ENCODE assay signal across 2 cellular contexts in the genomic region with DNA sequence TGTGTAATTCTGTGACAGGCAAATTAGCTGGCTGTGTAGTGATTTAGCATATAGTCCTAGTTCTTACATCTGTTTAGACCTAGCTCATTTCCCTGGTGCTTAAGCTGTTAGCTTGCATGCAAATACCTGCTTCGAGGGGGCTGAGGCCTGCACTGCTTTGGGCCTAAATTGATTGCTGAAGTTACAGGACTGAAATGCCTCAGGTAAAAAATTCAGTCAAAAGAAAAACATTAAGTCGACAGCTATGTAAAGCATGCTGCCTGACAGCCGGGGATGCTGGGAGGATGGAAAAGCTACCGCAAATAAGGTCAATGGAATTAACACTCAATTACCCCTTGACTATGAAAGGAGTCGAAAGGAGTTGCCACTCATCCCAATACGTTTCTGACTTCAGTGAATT.
TF ChIP-seq lines count a peak whose summit lies in the region.

No MANE protein-coding gene starts in this region.

TF ChIP-seq in IMR-90, 13 proteins besides CTCF, POLR2A, EP300 and RAD21:
- TF ChIP-seq, protein P1, sequence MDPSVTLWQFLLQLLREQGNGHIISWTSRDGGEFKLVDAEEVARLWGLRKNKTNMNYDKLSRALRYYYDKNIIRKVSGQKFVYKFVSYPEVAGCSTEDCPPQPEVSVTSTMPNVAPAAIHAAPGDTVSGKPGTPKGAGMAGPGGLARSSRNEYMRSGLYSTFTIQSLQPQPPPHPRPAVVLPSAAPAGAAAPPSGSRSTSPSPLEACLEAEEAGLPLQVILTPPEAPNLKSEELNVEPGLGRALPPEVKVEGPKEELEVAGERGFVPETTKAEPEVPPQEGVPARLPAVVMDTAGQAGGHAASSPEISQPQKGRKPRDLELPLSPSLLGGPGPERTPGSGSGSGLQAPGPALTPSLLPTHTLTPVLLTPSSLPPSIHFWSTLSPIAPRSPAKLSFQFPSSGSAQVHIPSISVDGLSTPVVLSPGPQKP (IDR thresholded peaks at IDR 0.05; ENCODE audit: borderline replicate concordance, low read depth, low read length) = no peak
- TF ChIP-seq MAFK (IDR thresholded peaks at IDR 0.05; ENCODE audit: low read depth, low read length) = no peak
- no peak for TF ChIP-seq MAZ (IDR thresholded peaks at IDR 0.05; ENCODE audit: borderline replicate concordance, low read depth, low read length)
- TF ChIP-seq MXI1 (IDR thresholded peaks at IDR 0.05; ENCODE audit: borderline replicate concordance, low read depth, low read length) = no peak
- TF ChIP-seq FOS (IDR thresholded peaks at IDR 0.05; ENCODE audit: low read depth, low read length) = no peak
- TF ChIP-seq USF2 (IDR thresholded peaks at IDR 0.05; ENCODE audit: low read depth, low read length) = no peak
- no peak for TF ChIP-seq CEBPB (IDR thresholded peaks at IDR 0.05; ENCODE audit: low read depth, low read length)
- TF ChIP-seq BHLHE40 (IDR thresholded peaks at IDR 0.05; ENCODE audit: low read depth, low read length) = no peak
- no peak for TF ChIP-seq NFE2L2 (IDR thresholded peaks at IDR 0.05; ENCODE audit: low read depth, low read length)
- TF ChIP-seq CHD1 (IDR thresholded peaks at IDR 0.05; ENCODE audit: low read depth, low read length) = no peak
- TF ChIP-seq RCOR1 (IDR thresholded peaks at IDR 0.05; ENCODE audit: insufficient replicate concordance, low read length) = no peak
- TF ChIP-seq RFX5 (IDR thresholded peaks at IDR 0.05; ENCODE audit: low read depth, low read length) = no peak
- no peak for TF ChIP-seq SMC3 (IDR thresholded peaks at IDR 0.05; ENCODE audit: low read depth, low read length)

TF ChIP-seq in SK-N-SH treated with all-trans-retinoic acid at 6 μM for 48 hours, 23 proteins besides CTCF, POLR2A, EP300 and RAD21:
- TF ChIP-seq ZFP30 (CRISPR knock-in tag; IDR thresholded peaks at IDR 0.05) (no peak), POU6F1 (CRISPR knock-in tag; IDR thresholded peaks at IDR 0.05; ENCODE audit: borderline replicate concordance, low read depth) (no peak), SNAI2 (CRISPR knock-in tag; IDR thresholded peaks at IDR 0.05) (no peak), ESRRG (CRISPR knock-in tag; IDR thresholded peaks at IDR 0.05) (no peak), RARB (CRISPR knock-in tag; IDR thresholded peaks at IDR 0.05) (no peak), ZNF8 (CRISPR knock-in tag; IDR thresholded peaks at IDR 0.05) (no peak), BACH2 (CRISPR knock-in tag; IDR thresholded peaks at IDR 0.05; ENCODE audit: borderline replicate concordance) (no peak), ISL1 (CRISPR knock-in tag; IDR thresholded peaks at IDR 0.05) (no peak), ZNF565 (CRISPR knock-in tag; conservative IDR thresholded peaks at IDR 0.05; ENCODE audit: low read depth) (no peak), TOX (CRISPR knock-in tag; IDR thresholded peaks at IDR 0.05; ENCODE audit: borderline replicate concordance) (no peak)
- TF ChIP-seq, protein P2, sequence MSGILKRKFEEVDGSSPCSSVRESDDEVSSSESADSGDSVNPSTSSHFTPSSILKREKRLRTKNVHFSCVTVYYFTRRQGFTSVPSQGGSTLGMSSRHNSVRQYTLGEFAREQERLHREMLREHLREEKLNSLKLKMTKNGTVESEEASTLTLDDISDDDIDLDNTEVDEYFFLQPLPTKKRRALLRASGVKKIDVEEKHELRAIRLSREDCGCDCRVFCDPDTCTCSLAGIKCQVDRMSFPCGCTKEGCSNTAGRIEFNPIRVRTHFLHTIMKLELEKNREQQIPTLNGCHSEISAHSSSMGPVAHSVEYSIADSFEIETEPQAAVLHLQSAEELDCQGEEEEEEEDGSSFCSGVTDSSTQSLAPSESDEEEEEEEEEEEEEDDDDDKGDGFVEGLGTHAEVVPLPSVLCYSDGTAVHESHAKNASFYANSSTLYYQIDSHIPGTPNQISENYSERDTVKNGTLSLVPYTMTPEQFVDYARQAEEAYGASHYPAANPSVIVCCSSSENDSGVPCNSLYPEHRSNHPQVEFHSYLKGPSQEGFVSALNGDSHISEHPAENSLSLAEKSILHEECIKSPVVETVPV (CRISPR knock-in tag; IDR thresholded peaks at IDR 0.05) = no peak
- TF ChIP-seq, protein P3, sequence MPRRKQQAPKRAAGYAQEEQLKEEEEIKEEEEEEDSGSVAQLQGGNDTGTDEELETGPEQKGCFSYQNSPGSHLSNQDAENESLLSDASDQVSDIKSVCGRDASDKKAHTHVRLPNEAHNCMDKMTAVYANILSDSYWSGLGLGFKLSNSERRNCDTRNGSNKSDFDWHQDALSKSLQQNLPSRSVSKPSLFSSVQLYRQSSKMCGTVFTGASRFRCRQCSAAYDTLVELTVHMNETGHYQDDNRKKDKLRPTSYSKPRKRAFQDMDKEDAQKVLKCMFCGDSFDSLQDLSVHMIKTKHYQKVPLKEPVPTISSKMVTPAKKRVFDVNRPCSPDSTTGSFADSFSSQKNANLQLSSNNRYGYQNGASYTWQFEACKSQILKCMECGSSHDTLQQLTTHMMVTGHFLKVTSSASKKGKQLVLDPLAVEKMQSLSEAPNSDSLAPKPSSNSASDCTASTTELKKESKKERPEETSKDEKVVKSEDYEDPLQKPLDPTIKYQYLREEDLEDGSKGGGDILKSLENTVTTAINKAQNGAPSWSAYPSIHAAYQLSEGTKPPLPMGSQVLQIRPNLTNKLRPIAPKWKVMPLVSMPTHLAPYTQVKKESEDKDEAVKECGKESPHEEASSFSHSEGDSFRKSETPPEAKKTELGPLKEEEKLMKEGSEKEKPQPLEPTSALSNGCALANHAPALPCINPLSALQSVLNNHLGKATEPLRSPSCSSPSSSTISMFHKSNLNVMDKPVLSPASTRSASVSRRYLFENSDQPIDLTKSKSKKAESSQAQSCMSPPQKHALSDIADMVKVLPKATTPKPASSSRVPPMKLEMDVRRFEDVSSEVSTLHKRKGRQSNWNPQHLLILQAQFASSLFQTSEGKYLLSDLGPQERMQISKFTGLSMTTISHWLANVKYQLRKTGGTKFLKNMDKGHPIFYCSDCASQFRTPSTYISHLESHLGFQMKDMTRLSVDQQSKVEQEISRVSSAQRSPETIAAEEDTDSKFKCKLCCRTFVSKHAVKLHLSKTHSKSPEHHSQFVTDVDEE (CRISPR knock-in tag; IDR thresholded peaks at IDR 0.05) = no peak
- TF ChIP-seq, protein P4, sequence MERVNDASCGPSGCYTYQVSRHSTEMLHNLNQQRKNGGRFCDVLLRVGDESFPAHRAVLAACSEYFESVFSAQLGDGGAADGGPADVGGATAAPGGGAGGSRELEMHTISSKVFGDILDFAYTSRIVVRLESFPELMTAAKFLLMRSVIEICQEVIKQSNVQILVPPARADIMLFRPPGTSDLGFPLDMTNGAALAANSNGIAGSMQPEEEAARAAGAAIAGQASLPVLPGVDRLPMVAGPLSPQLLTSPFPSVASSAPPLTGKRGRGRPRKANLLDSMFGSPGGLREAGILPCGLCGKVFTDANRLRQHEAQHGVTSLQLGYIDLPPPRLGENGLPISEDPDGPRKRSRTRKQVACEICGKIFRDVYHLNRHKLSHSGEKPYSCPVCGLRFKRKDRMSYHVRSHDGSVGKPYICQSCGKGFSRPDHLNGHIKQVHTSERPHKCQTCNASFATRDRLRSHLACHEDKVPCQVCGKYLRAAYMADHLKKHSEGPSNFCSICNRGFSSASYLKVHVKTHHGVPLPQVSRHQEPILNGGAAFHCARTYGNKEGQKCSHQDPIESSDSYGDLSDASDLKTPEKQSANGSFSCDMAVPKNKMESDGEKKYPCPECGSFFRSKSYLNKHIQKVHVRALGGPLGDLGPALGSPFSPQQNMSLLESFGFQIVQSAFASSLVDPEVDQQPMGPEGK (CRISPR knock-in tag; IDR thresholded peaks at IDR 0.05; ENCODE audit: borderline replicate concordance) = no peak
TF ChIP-seq in SK-N-SH treated with all-trans-retinoic acid at 6 μM for 48 hours: peak in this region for 0.
